17 cellular contexts compared by ENCODE assay signal in the genomic region with DNA sequence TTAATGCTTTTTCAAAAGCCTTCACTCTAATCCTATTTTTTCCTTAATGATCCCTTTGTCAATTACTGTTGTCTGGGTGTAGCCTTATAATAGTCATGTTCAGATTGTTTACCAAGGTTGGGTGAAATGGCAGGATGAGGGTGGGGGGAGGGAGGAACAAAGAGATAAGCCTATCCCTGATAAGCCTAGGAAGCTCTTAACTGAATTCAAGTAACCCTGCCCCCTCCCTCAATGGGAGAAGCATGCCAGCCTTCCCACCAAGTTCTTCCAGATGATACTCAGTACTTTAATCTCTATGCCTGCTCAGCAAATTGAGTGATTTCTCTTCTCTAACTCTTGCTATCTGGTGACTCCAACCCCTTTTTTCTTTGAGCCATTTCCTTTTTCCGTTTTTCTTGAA.
DNase-seq lines count a peak whose midpoint lies in the region; ATAC-seq and TF ChIP-seq lines count a peak whose summit lies in the region.
"Had no signal": no experiment of that assay in that cellular context is flagged by ENCODE, and none has a peak within 500 bp of the region (broad histone marks: within the 10 kb centered on the region; RNA-seq: fewer than 3 reads in every experiment).

No MANE protein-coding gene starts in this region.

- H3K79me2 ChIP-seq in GM23338 (replicated peaks; ENCODE audit: insufficient read depth), result no peaks in the 10 kb centered on the region

- H3K4me3 Mint-ChIP-seq in GM23338 (no peak overlapping the region), nephron (no peak overlapping the region)
- H3K4me3 Mint-ChIP-seq in activated T-helper 1 cell treated with anti-CD3 and anti-CD28 coated beads, Interleukin-12 subunit alpha, Interleukin-12 subunit beta, Interleukin-2, Interleukin-4 antibody, amounts not matched to agents 30 ng/mL and 10 ng/mL and 1 ng/mL, durations not matched to agents 14 hours and 24 hours and 36 hours, result no peak overlapping the region
- H3K4me3 Mint-ChIP-seq: CD14-positive monocyte had no signal

- H3F3A ChIP-seq in GM23338 (replicated peaks; ENCODE audit: low read depth), result 0 out of 2 replicates have a peak, but pooled peaks cover 3% of the 10 kb centered on the region

- H3K27me3 Mint-ChIP-seq in GM23338 (ENCODE audit: insufficient read depth, low read depth, poor library complexity) (peaks cover 2% of the 10 kb centered on the region), nephron (ENCODE audit: low read depth) (peaks cover 3% of the 10 kb centered on the region)
- H3K27me3 Mint-ChIP-seq in activated T-helper 1 cell treated with anti-CD3 and anti-CD28 coated beads, Interleukin-12 subunit alpha, Interleukin-12 subunit beta, Interleukin-2, Interleukin-4 antibody, amounts not matched to agents 30 ng/mL and 10 ng/mL and 1 ng/mL, durations not matched to agents 14 hours and 24 hours and 36 hours (ENCODE audit: insufficient read depth), result no peaks in the 10 kb centered on the region

- ATAC-seq in GM23338, result no peak
- ATAC-seq in GM19452 (IDR thresholded peaks at IDR 0.05; ENCODE audit: unreplicated experiment), result no peak
- ATAC-seq: HepG2 had no signal

- H3K27ac ChIP-seq in GM23338 (ENCODE audit: low read depth) (peak overlapping the region; percentile 42; the same call in 1 of the 2 replicates), esophagus muscularis mucosa (replicated peaks in 1 of 4) (peak overlapping the region; percentile 62 to 75 (median 73))

- H3K4me1 Mint-ChIP-seq in GM23338 (peaks cover 18% of the 10 kb centered on the region), nephron (peaks cover 19% of the 10 kb centered on the region)
- no peaks in the 10 kb centered on the region for H3K4me1 Mint-ChIP-seq in activated T-helper 1 cell treated with anti-CD3 and anti-CD28 coated beads, Interleukin-12 subunit alpha, Interleukin-12 subunit beta, Interleukin-2, Interleukin-4 antibody, amounts not matched to agents 30 ng/mL and 10 ng/mL and 1 ng/mL, durations not matched to agents 14 hours and 24 hours and 36 hours (ENCODE audit: low read depth)
- H3K4me1 Mint-ChIP-seq: CD14-positive monocyte had no signal

- H3K27ac Mint-ChIP-seq in GM23338, result no peak overlapping the region
- H3K27ac Mint-ChIP-seq in nephron, result peak overlapping the region in 2 of 3 experiments; percentile 52 to 61
- H3K27ac Mint-ChIP-seq in activated T-helper 1 cell treated with anti-CD3 and anti-CD28 coated beads, Interleukin-12 subunit alpha, Interleukin-12 subunit beta, Interleukin-2, Interleukin-4 antibody, amounts not matched to agents 30 ng/mL and 10 ng/mL and 1 ng/mL, durations not matched to agents 14 hours and 24 hours and 36 hours, result no peak overlapping the region
- H3K27ac Mint-ChIP-seq: CD14-positive monocyte had no signal

- TF ChIP-seq CTCF in GM23338 (conservative IDR thresholded peaks at IDR 0.05; ENCODE audit: low read depth in 2 of 2) (no peak), esophagus muscularis mucosa (IDR thresholded peaks at IDR 0.05) (no peak), nephron (IDR thresholded peaks at IDR 0.05; ENCODE audit: unreplicated experiment in 3 of 3) (no peak), GM13977 (IDR thresholded peaks at IDR 0.05; ENCODE audit: extremely low read depth, insufficient read depth, missing control alignments) (no peak)

- no peak for TF ChIP-seq EP300 in esophagus muscularis mucosa (IDR thresholded peaks at IDR 0.05)

- H3K4me3 ChIP-seq in GM23338 (no peak overlapping the region), esophagus muscularis mucosa (no peak overlapping the region)

- DNase-seq in GM23338 (ENCODE audit: low spot score) (no peak), NCI-H82 (lab: John Stamatoyannopoulos, UW) (peak; percentile 98), esophagus muscularis mucosa (ENCODE audit: extremely low spot score) (no peak), GM13977 (ENCODE audit: low spot score) (no peak)
- no peak for DNase-seq in central memory CD4-positive, alpha-beta T cell
- DNase-seq in activated T-helper 1 cell treated with anti-CD3 and anti-CD28 coated beads, Interleukin-12 subunit alpha, Interleukin-12 subunit beta, Interleukin-2, Interleukin-4 antibody, amounts not matched to agents 30 ng/mL and 10 ng/mL and 1 ng/mL, durations not matched to agents 14 hours and 24 hours and 36 hours (ENCODE audit: low spot score), result no peak
- DNase-seq: GF-D8, NCI-H1048, NCI-H1436 treated with DMSO at 0.1 percent for 48 hours, NCI-H2081 treated with DMSO at 0.1 percent for 48 hours, NCI-H510A treated with DMSO at 0.1 percent for 48 hours, OCI-M1, SIG-M5 had no signal

- H3K9me3 ChIP-seq in esophagus muscularis mucosa, result peaks cover 0 to 7% (median 0%) of the 10 kb centered on the region in 4 donors

- H4K20me1 ChIP-seq in GM23338 (replicated peaks; ENCODE audit: insufficient read depth), result no peaks in the 10 kb centered on the region

- H3K36me3 ChIP-seq in GM23338 (ENCODE audit: insufficient read depth), result no peaks in the 10 kb centered on the region
- H3K36me3 ChIP-seq in esophagus muscularis mucosa, result no peaks in the 10 kb centered on the region

- H2AFZ ChIP-seq in GM23338, result no peak overlapping the region

- peaks cover 8% of the 10 kb centered on the region for H3K4me1 ChIP-seq in GM23338 (ENCODE audit: insufficient read depth)
- H3K4me1 ChIP-seq in esophagus muscularis mucosa, result peaks cover 0 to 26% (median 25%) of the 10 kb centered on the region in 4 donors

- no peak overlapping the region for H3K4me2 ChIP-seq in GM23338

- H3K27me3 ChIP-seq in GM23338 (ENCODE audit: insufficient read depth) (no peaks in the 10 kb centered on the region), esophagus muscularis mucosa (no peaks in the 10 kb centered on the region)

- no peak for TF ChIP-seq POLR2A in esophagus muscularis mucosa (IDR thresholded peaks at IDR 0.05; ENCODE audit: low read depth)

- H3K36me3 Mint-ChIP-seq in GM23338 (ENCODE audit: low read depth) (peaks cover 13% of the 10 kb centered on the region), nephron (ENCODE audit: low read depth) (no peaks in the 10 kb centered on the region)
- H3K36me3 Mint-ChIP-seq in activated T-helper 1 cell treated with anti-CD3 and anti-CD28 coated beads, Interleukin-12 subunit alpha, Interleukin-12 subunit beta, Interleukin-2, Interleukin-4 antibody, amounts not matched to agents 30 ng/mL and 10 ng/mL and 1 ng/mL, durations not matched to agents 14 hours and 24 hours and 36 hours (ENCODE audit: low read depth), result no peaks in the 10 kb centered on the region
- H3K36me3 Mint-ChIP-seq: CD14-positive monocyte had no signal

- H3K9me3 Mint-ChIP-seq in GM23338 (peaks cover 11% of the 10 kb centered on the region), nephron (no peaks in the 10 kb centered on the region)
- H3K9me3 Mint-ChIP-seq in activated T-helper 1 cell treated with anti-CD3 and anti-CD28 coated beads, Interleukin-12 subunit alpha, Interleukin-12 subunit beta, Interleukin-2, Interleukin-4 antibody, amounts not matched to agents 30 ng/mL and 10 ng/mL and 1 ng/mL, durations not matched to agents 14 hours and 24 hours and 36 hours, result no peaks in the 10 kb centered on the region

- 92% methylated on average over 1 of the region's 1 CpG for WGBS in esophagus muscularis mucosa

- in situ Hi-C loops in GM13977 (cut with MboI; ENCODE audit: low pct_unique_long_range_greater_than_20kb, low sequenced_read_pairs, unreplicated experiment), result no loop called here

- 0 out of 2 replicates have a peak, but pooled peaks cover 8% of the 10 kb centered on the region for H3K9me2 ChIP-seq in GM23338 (ENCODE audit: insufficient read depth)

- intact Hi-C loops in esophagus muscularis mucosa (cut with DNase I), result loop anchor here (5.0 to 10.0 kb wide), 2 partner anchors 512 to 785 kb away; no protein-coding TSS in a partner anchor
- intact Hi-C loops in activated T-helper 1 cell treated with anti-CD3 and anti-CD28 coated beads, Interleukin-12 subunit alpha, Interleukin-12 subunit beta, Interleukin-2, Interleukin-4 antibody, amounts not matched to agents 30 ng/mL and 10 ng/mL and 1 ng/mL, durations not matched to agents 14 hours and 24 hours and 36 hours (cut with micrococcal nuclease), result no loop called here

TF ChIP-seq in GM23338, 12 proteins besides CTCF, POLR2A, EP300 and RAD21 (continues in another document):
- TF ChIP-seq, protein P1, sequence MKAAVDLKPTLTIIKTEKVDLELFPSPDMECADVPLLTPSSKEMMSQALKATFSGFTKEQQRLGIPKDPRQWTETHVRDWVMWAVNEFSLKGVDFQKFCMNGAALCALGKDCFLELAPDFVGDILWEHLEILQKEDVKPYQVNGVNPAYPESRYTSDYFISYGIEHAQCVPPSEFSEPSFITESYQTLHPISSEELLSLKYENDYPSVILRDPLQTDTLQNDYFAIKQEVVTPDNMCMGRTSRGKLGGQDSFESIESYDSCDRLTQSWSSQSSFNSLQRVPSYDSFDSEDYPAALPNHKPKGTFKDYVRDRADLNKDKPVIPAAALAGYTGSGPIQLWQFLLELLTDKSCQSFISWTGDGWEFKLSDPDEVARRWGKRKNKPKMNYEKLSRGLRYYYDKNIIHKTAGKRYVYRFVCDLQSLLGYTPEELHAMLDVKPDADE (IDR thresholded peaks at IDR 0.05), result no peak
- TF ChIP-seq POLR2AphosphoS5 (IDR thresholded peaks at IDR 0.05; ENCODE audit: low read depth) (no peak), NANOG (IDR thresholded peaks at IDR 0.05; ENCODE audit: borderline replicate concordance) (no peak), EZH2phosphoT487 (IDR thresholded peaks at IDR 0.05; ENCODE audit: unreplicated experiment) (no peak)
- TF ChIP-seq, protein P2, sequence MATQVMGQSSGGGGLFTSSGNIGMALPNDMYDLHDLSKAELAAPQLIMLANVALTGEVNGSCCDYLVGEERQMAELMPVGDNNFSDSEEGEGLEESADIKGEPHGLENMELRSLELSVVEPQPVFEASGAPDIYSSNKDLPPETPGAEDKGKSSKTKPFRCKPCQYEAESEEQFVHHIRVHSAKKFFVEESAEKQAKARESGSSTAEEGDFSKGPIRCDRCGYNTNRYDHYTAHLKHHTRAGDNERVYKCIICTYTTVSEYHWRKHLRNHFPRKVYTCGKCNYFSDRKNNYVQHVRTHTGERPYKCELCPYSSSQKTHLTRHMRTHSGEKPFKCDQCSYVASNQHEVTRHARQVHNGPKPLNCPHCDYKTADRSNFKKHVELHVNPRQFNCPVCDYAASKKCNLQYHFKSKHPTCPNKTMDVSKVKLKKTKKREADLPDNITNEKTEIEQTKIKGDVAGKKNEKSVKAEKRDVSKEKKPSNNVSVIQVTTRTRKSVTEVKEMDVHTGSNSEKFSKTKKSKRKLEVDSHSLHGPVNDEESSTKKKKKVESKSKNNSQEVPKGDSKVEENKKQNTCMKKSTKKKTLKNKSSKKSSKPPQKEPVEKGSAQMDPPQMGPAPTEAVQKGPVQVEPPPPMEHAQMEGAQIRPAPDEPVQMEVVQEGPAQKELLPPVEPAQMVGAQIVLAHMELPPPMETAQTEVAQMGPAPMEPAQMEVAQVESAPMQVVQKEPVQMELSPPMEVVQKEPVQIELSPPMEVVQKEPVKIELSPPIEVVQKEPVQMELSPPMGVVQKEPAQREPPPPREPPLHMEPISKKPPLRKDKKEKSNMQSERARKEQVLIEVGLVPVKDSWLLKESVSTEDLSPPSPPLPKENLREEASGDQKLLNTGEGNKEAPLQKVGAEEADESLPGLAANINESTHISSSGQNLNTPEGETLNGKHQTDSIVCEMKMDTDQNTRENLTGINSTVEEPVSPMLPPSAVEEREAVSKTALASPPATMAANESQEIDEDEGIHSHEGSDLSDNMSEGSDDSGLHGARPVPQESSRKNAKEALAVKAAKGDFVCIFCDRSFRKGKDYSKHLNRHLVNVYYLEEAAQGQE (IDR thresholded peaks at IDR 0.05; ENCODE audit: unreplicated experiment), result no peak

Comparison
In these comparisons a context has a peak if more than half of its experiments do, and no peak if none do; other contexts are left out.
1. H3K27ac Mint-ChIP-seq: peak in nephron (2 of 3); none in GM23338 (single experiment) and activated T-helper 1 cell treated with anti-CD3 and anti-CD28 coated beads, Interleukin-12 subunit alpha, Interleukin-12 subunit beta, Interleukin-2, Interleukin-4 antibody, amounts not matched to agents 30 ng/mL and 10 ng/mL and 1 ng/mL, durations not matched to agents 14 hours and 24 hours and 36 hours (single experiment).